9 cellular contexts compared by ENCODE assay signal in the genomic region with DNA sequence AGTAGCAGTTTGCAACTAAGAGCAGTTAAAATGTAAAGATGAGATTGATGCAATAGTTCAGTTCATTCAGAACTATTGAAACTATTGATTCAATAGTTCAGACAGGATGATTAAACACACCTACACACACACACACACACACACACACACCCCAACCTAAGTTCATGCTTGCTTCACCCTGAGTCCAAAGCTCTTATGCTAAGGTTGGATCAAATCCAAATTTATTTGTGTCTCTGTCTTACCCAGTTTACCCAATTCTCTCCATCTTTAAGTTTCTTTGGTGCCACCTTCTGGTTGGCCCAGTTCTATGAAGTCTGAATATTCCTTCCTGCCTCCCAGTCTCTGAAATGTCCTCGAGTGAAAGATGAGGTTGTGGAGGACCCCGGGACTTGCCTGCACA. TPM values are rescaled to one million over a fixed set of nuclear protein-coding genes. Genes with fewer than 3 reads are reported as not detected.
DNase-seq lines count a peak whose midpoint lies in the region; ATAC-seq, FAIRE-seq and TF ChIP-seq lines count a peak whose summit lies in the region.
"Had no signal": no experiment of that assay in that cellular context is flagged by ENCODE, and none has a peak within 500 bp of the region (broad histone marks: within the 10 kb centered on the region; RNA-seq: fewer than 3 reads in every experiment).

No MANE protein-coding gene starts in this region.

- H2BK12ac ChIP-seq in neuronal stem cell (ENCODE audit: low read length), result no peak overlapping the region

- H3K4me3 Mint-ChIP-seq in astrocyte (ENCODE audit: unreplicated experiment), result no peak overlapping the region
- H3K4me3 Mint-ChIP-seq in natural killer cell, result no peak overlapping the region

- ATAC-seq in natural killer cell (no peak), gastrocnemius medialis (no peak)

- H3K27ac ChIP-seq in astrocyte (ENCODE audit: low read depth, low read length), result no peak overlapping the region
- no peak overlapping the region for H3K27ac ChIP-seq in neuronal stem cell (replicated peaks; ENCODE audit: low read length)
- no peak overlapping the region for H3K27ac ChIP-seq in gastrocnemius medialis

- H3K27me3 Mint-ChIP-seq in astrocyte (ENCODE audit: low read depth, unreplicated experiment) (no peaks in the 10 kb centered on the region), natural killer cell (ENCODE audit: low read depth in 2 of 2) (no peaks in the 10 kb centered on the region)
- H3K27me3 Mint-ChIP-seq: CD4-positive, alpha-beta memory T cell had no signal

- no peak overlapping the region for H3K9ac ChIP-seq in astrocyte (ENCODE audit: low read length)
- no peak overlapping the region for H3K9ac ChIP-seq in neuronal stem cell (ENCODE audit: low read depth, low read length, poor library complexity)

- H3K36me3 ChIP-seq in astrocyte (ENCODE audit: insufficient read depth, low read length) (no peaks in the 10 kb centered on the region), neuronal stem cell (replicated peaks in 1 of 2; ENCODE audit: control insufficient read depth in 2 of 2, insufficient read depth in 2 of 2, low read length in 2 of 2) (no peaks in the 10 kb centered on the region), gastrocnemius medialis (no peaks in the 10 kb centered on the region)

- H3K9me3 Mint-ChIP-seq in astrocyte (ENCODE audit: unreplicated experiment) (no peaks in the 10 kb centered on the region), natural killer cell (no peaks in the 10 kb centered on the region)
- H3K9me3 Mint-ChIP-seq: CD4-positive, alpha-beta memory T cell had no signal

- TF ChIP-seq CTCF in astrocyte (IDR thresholded peaks at IDR 0.05; ENCODE audit: insufficient read depth, low read depth, low read length), result peak; percentile 34
- no peak for TF ChIP-seq CTCF in natural killer cell (IDR thresholded peaks at IDR 0.05)
- no peak for TF ChIP-seq CTCF in gastrocnemius medialis (IDR thresholded peaks at IDR 0.05 in 4 of 5, conservative IDR thresholded peaks at IDR 0.05 in 1 of 5)

- H3K36me3 Mint-ChIP-seq in astrocyte (ENCODE audit: low read depth, unreplicated experiment) (no peaks in the 10 kb centered on the region), natural killer cell (no peaks in the 10 kb centered on the region)

- no peak overlapping the region for H2AK5ac ChIP-seq in neuronal stem cell (ENCODE audit: low read depth, low read length)

- peaks cover 38% of the 10 kb centered on the region for H3K79me2 ChIP-seq in astrocyte (ENCODE audit: insufficient read depth, low read length)

- in situ Hi-C loops in gastrocnemius medialis (cut with MboI; ENCODE audit: low sequenced_read_pairs in 4 of 4), result loop anchor here (25.0 kb wide), 1 partner anchor 463 kb away; no protein-coding TSS in a partner anchor

- no peak overlapping the region for H3K18ac ChIP-seq in neuronal stem cell (ENCODE audit: low read length)

- no peak overlapping the region for H4K91ac ChIP-seq in neuronal stem cell (ENCODE audit: low read depth, low read length, poor library complexity)

- no peak overlapping the region for H2BK15ac ChIP-seq in neuronal stem cell (ENCODE audit: low read length)

- no peaks in the 10 kb centered on the region for H3K79me1 ChIP-seq in neuronal stem cell (ENCODE audit: low read depth, low read length)

- H3K4me3 ChIP-seq in astrocyte (ENCODE audit: insufficient read depth, low read depth, low read length) (no peak overlapping the region), neuronal stem cell (ENCODE audit: low read length in 2 of 2) (no peak overlapping the region), gastrocnemius medialis (no peak overlapping the region)

- TF ChIP-seq POLR2A in gastrocnemius medialis (IDR thresholded peaks at IDR 0.05), result no peak

- no peak overlapping the region for H3K14ac ChIP-seq in neuronal stem cell (ENCODE audit: low read length)

- H3K4me2 ChIP-seq in astrocyte (ENCODE audit: low read length) (no peak overlapping the region), neuronal stem cell (ENCODE audit: insufficient read depth, low read length, poor library complexity, severe bottlenecking) (no peak overlapping the region)

- no peak overlapping the region for H2AFZ ChIP-seq in astrocyte (ENCODE audit: low read depth, low read length)
- peak overlapping the region; percentile 55 for H2AFZ ChIP-seq in neuronal stem cell (ENCODE audit: low read length)

- H3K4me1 ChIP-seq in astrocyte (ENCODE audit: insufficient read depth, low read length), result peaks cover 13% of the 10 kb centered on the region
- H3K4me1 ChIP-seq in neuronal stem cell (ENCODE audit: control insufficient read depth in 2 of 2, insufficient read depth in 1 of 2, low read depth in 1 of 2, low read length in 2 of 2), result peaks cover 0 to 6% of the 10 kb centered on the region in 2 donors
- H3K4me1 ChIP-seq in gastrocnemius medialis, result peaks cover 0 to 4% of the 10 kb centered on the region in 2 donors

- DNase-seq in NCI-H1436 treated with DMSO at 0.1 percent for 48 hours (lab: John Stamatoyannopoulos, UW) (peak; percentile 5), NCI-H1436 (lab: John Stamatoyannopoulos, UW) (no peak), KG1 (lab: John Stamatoyannopoulos, UW) (peak; percentile 21), astrocyte (ENCODE audit: low read depth) (no peak), neuronal stem cell (ENCODE audit: low spot score) (no peak), natural killer cell (no peak), gastrocnemius medialis (no peak)
- no peak for DNase-seq in stimulated activated CD8-positive, alpha-beta memory T cell treated with anti-CD3 and anti-CD28 coated beads, Interleukin-4, amount 100 ng/mL, for 48 hours

- H3K27ac Mint-ChIP-seq in astrocyte (ENCODE audit: unreplicated experiment) (no peak overlapping the region), natural killer cell (no peak overlapping the region)

- no peak overlapping the region for H2BK120ac ChIP-seq in neuronal stem cell (ENCODE audit: low read depth, low read length)

- H3K4me1 Mint-ChIP-seq in astrocyte (ENCODE audit: low read depth, unreplicated experiment) (peaks cover 3% of the 10 kb centered on the region), natural killer cell (peaks cover 29 to 39% of the 10 kb centered on the region in 2 donors)

- no CpG with 5 or more reads among the region's 2 CpGs for WGBS in neuronal stem cell (ENCODE audit: extremely low coverage in 2 of 2, insufficient read length in 2 of 2, insufficient replicate concordance in 1 of 2), 2 donors

- H3K9me3 ChIP-seq in astrocyte (ENCODE audit: insufficient read depth, low read depth, low read length) (no peaks in the 10 kb centered on the region), neuronal stem cell (replicated peaks in 1 of 2; ENCODE audit: control insufficient read depth in 2 of 2, insufficient read depth in 1 of 2, low read depth in 1 of 2, low read length in 2 of 2) (no peaks in the 10 kb centered on the region), gastrocnemius medialis (no peaks in the 10 kb centered on the region)

- intact Hi-C loops in natural killer cell (cut with micrococcal nuclease), result loop anchor here (10.0 kb wide), 1 partner anchor 150 kb away; no protein-coding TSS in a partner anchor
- intact Hi-C loops in gastrocnemius medialis (cut with DNase I; ENCODE audit: low total_unique reads), result loop anchor here (5.0 to 10.0 kb wide), 2 partner anchors 460 to 553 kb away; partner anchors contain the start of gene VPS4B

- H3K27me3 ChIP-seq in astrocyte (ENCODE audit: insufficient read depth, low read length) (no peaks in the 10 kb centered on the region), neuronal stem cell (ENCODE audit: control insufficient read depth in 3 of 3, insufficient read depth in 3 of 3, low read depth in 1 of 3, low read length in 3 of 3) (no peaks in the 10 kb centered on the region), gastrocnemius medialis (no peaks in the 10 kb centered on the region)

- no peak overlapping the region for H2BK5ac ChIP-seq in neuronal stem cell (ENCODE audit: low read length)

- no peak overlapping the region for H3K23ac ChIP-seq in neuronal stem cell (ENCODE audit: low read depth, low read length, poor library complexity)

- no peak for FAIRE-seq in astrocyte (lab: Jason Lieb, UNC)

- H4K20me1 ChIP-seq in astrocyte (ENCODE audit: insufficient read depth, low read length), result peaks cover 6% of the 10 kb centered on the region

- no peak overlapping the region for H4K8ac ChIP-seq in neuronal stem cell (ENCODE audit: low read depth, low read length)

- H3K4ac ChIP-seq in neuronal stem cell (ENCODE audit: low read length), result no peak overlapping the region

RNA-seq across cellular contexts. Expression of gene SERPINB8, which starts 5.1 kb away (rescaled TPM):
- total RNA-seq in astrocyte (13.1 and 14.1 TPM in 2 replicates), natural killer cell (10 to 100 TPM in 2 of 3 donors, 1 to 10 TPM in 1; 4.9 to 12.9 (median 12.8) TPM), gastrocnemius medialis (1 to 10 TPM in 3 of 4 donors, under 1 TPM in 1; 0.87 to 3.8 (median 1.6) TPM)
- 0.35 TPM for polyA plus RNA-seq in neuronal stem cell (2013, experiment 1 of 2)
- 0.44 TPM for polyA plus RNA-seq in neuronal stem cell (2013, experiment 2 of 2)

RNA-seq across cellular contexts. Expression of gene HMSD, which starts 25.9 kb away (rescaled TPM):
- total RNA-seq in astrocyte (1.0 TPM in 1 of 2 replicates, not detected in the other), natural killer cell (not detected), gastrocnemius medialis (not detected)
- polyA plus RNA-seq in neuronal stem cell (2013, experiment 1 of 2), result 15.0 TPM
- polyA plus RNA-seq in neuronal stem cell (2013, experiment 2 of 2), result 11.1 TPM
- polyA plus RNA-seq: CD4-positive, alpha-beta memory T cell had no signal

Comparison
In these comparisons a context has a peak if more than half of its experiments do, and no peak if none do; other contexts are left out.
1. DNase-seq: peak in NCI-H1436 treated with DMSO at 0.1 percent for 48 hours (single experiment) and KG1 (single experiment); none in NCI-H1436 (single experiment), astrocyte (single experiment), neuronal stem cell (single experiment), natural killer cell (single experiment), gastrocnemius medialis (0 of 2) and stimulated activated CD8-positive, alpha-beta memory T cell treated with anti-CD3 and anti-CD28 coated beads, Interleukin-4, amount 100 ng/mL, for 48 hours (single experiment).